ENCODE assay signal across 24 cellular contexts in the genomic region with DNA sequence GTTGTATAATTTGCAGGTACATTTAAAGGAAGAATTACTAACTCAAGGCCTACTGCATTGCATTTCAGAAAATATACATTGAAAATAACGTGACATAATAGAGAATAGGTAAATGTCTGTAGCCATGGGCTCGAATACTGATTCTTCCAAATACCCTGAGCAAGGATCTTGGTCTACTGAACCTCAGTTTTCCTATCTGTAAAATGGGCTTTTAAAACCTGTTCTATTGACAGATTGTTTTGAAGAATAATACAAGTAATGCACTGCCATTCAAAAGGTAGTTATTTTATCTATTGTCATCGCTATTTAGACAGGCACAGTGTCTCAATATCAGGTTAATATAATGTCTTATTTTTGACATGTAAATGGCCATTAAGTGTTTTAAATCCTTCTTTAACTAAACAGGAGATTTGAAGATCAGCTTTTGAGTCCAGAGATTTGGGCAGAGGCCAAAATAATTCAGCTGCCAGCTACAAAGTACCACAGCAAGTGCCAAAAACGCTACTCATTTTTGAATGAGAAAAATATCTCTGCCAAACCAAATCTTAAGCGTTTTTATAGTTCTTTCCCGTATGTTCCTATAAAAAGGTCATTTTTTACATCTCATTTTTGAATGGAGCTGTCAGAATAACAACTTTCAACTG. TPM values are rescaled to one million over a fixed set of nuclear protein-coding genes. Genes with fewer than 3 reads are reported as not detected.
DNase-seq lines count a peak whose midpoint lies in the region; ATAC-seq, FAIRE-seq and TF ChIP-seq lines count a peak whose summit lies in the region.
"Had no signal": no experiment of that assay in that cellular context is flagged by ENCODE, and none has a peak within 500 bp of the region (broad histone marks: within the 10 kb centered on the region; RNA-seq: fewer than 3 reads in every experiment).

No MANE protein-coding gene starts in this region.

- DNase-seq in LHCN-M2 (ENCODE audit: low read depth) (peak; percentile 20), SK-N-SH (no peak), endothelial cell of umbilical vein (ENCODE audit: low read depth, low spot score) (peak; percentile 72), pulmonary artery endothelial cell (ENCODE audit: low read depth, low spot score) (peak; percentile 8), ascending aorta (ENCODE audit: low spot score in 2 of 2) (no peak), T-cell (no peak)
- DNase-seq: activated CD4-positive, alpha-beta T cell treated with anti-CD3 and anti-CD28 coated beads, Interleukin-2, amount 50 U/mL, for 48 hours; activated naive CD4-positive, alpha-beta T cell treated with anti-CD3 and anti-CD28 coated beads for 36 hours; activated T-cell treated with anti-CD3 and anti-CD28 coated beads, Interleukin-2, amount 50 U/mL, for 1 hour; heart right ventricle; NCI-H146; small intestine; stimulated activated CD4-positive, alpha-beta T cell treated with anti-CD3 and anti-CD28 coated beads, Interleukin-4, amount 100 ng/mL, for 4 hours had no signal

- no peaks in the 10 kb centered on the region for H3K9me2 ChIP-seq in SK-N-SH

- no peak overlapping the region for H3K4me3 ChIP-seq in SK-N-SH (ENCODE audit: low read depth in 2 of 2, low read length in 1 of 2)
- no peak overlapping the region for H3K4me3 ChIP-seq in endothelial cell of umbilical vein (replicated peaks in 1 of 3; ENCODE audit: insufficient read depth in 1 of 3, low read depth in 1 of 3, low read length in 3 of 3)
- no peak overlapping the region for H3K4me3 ChIP-seq in ascending aorta
- H3K4me3 ChIP-seq: heart right ventricle, lung, pancreas, suprapubic skin had no signal

- H4K20me1 ChIP-seq in SK-N-SH (ENCODE audit: insufficient read depth) (no peaks in the 10 kb centered on the region), endothelial cell of umbilical vein (replicated peaks; ENCODE audit: control insufficient read depth, extremely low read depth, insufficient read depth, low read length) (no peaks in the 10 kb centered on the region)

- H3K36me3 Mint-ChIP-seq in T-cell: peaks cover 31% of the 10 kb centered on the region

- H3K27ac ChIP-seq in SK-N-SH (ENCODE audit: low read depth in 2 of 2, low read length in 1 of 2) (no peak overlapping the region), endothelial cell of umbilical vein (ENCODE audit: insufficient read depth, low read depth, low read length) (no peak overlapping the region), ascending aorta (peak overlapping the region in 1 of 2 donors; percentile 10)
- H3K27ac ChIP-seq: heart right ventricle, pancreas, suprapubic skin, VCaP had no signal

- 61% methylated on average over 6 of the region's 6 CpGs for WGBS in SK-N-SH (ENCODE audit: low lambda C conversion rate)

- H3K36me3 ChIP-seq in SK-N-SH (replicated peaks in 1 of 2; ENCODE audit: control insufficient read depth in 1 of 2, insufficient read depth in 2 of 2, low read length in 1 of 2) (no peaks in the 10 kb centered on the region), endothelial cell of umbilical vein (ENCODE audit: control insufficient read depth in 2 of 2, extremely low read depth in 1 of 2, insufficient read depth in 2 of 2, low read length in 2 of 2) (no peaks in the 10 kb centered on the region), ascending aorta (no peaks in the 10 kb centered on the region)
- H3K36me3 ChIP-seq: pancreas, suprapubic skin had no signal

- H3K27me3 ChIP-seq in SK-N-SH (ENCODE audit: insufficient read depth) (no peaks in the 10 kb centered on the region), endothelial cell of umbilical vein (ENCODE audit: control insufficient read depth in 2 of 2, insufficient read depth in 2 of 2, low read length in 2 of 2) (no peaks in the 10 kb centered on the region), ascending aorta (no peaks in the 10 kb centered on the region)
- H3K27me3 ChIP-seq: heart right ventricle, pancreas, suprapubic skin had no signal

- H3K9me3 ChIP-seq in SK-N-SH (no peaks in the 10 kb centered on the region), endothelial cell of umbilical vein (replicated peaks; ENCODE audit: control insufficient read depth, insufficient read depth, low read length) (no peaks in the 10 kb centered on the region), ascending aorta (no peaks in the 10 kb centered on the region)
- H3K9me3 ChIP-seq: heart right ventricle, pancreas, suprapubic skin had no signal

- peaks cover 0 to 3% (median 3%) of the 10 kb centered on the region in 3 donors for H3K9me3 Mint-ChIP-seq in T-cell
- H3K9me3 Mint-ChIP-seq: HFFc6 had no signal

- H3K4me1 ChIP-seq in SK-N-SH (ENCODE audit: control insufficient read depth in 1 of 2, insufficient read depth in 2 of 2, low read depth in 1 of 2, low read length in 1 of 2) (no peaks in the 10 kb centered on the region; a peak in 1 of 4 replicates), endothelial cell of umbilical vein (ENCODE audit: control insufficient read depth, extremely low read depth, insufficient read depth, low read length) (peaks cover 18% of the 10 kb centered on the region), ascending aorta (peaks cover 4 to 30% of the 10 kb centered on the region in 2 donors)
- H3K4me1 ChIP-seq: pancreas had no signal

- no peak overlapping the region for H3K9ac ChIP-seq in SK-N-SH
- no peak overlapping the region for H3K9ac ChIP-seq in endothelial cell of umbilical vein (replicated peaks; ENCODE audit: extremely low read depth, insufficient read depth, low read length)

- no peak for TF ChIP-seq RAD21 in SK-N-SH (IDR thresholded peaks at IDR 0.05; ENCODE audit: low read length)

- CTCF ChIA-PET in SK-N-SH (lab: Yijun Ruan, JAX): interaction anchor here (1.2 to 1.4 kb wide), 2 partner anchors 13 to 265 kb away, joined by 5 read pairs; no protein-coding TSS in a partner anchor
- CTCF ChIA-PET in endothelial cell of umbilical vein (lab: Charles Lee): interaction anchor here (1.0 to 1.5 kb wide), 7 partner anchors 11 to 403 kb away, joined by 3 to 12 read pairs (median 3); no protein-coding TSS in a partner anchor
- CTCF ChIA-PET in T-cell (lab: Charles Lee): interaction anchor here in 1 of 2 donors (0.6 to 1.1 kb wide), 2 partner anchors 48 to 274 kb away, joined by 3 to 5 read pairs; no protein-coding TSS in a partner anchor

- H3K9me1 ChIP-seq in endothelial cell of umbilical vein (replicated peaks; ENCODE audit: control insufficient read depth, extremely low read depth, insufficient read depth, low read length): no peaks in the 10 kb centered on the region

- no peak overlapping the region for H2AFZ ChIP-seq in SK-N-SH (ENCODE audit: low read depth)
- no peak overlapping the region for H2AFZ ChIP-seq in endothelial cell of umbilical vein (ENCODE audit: low read depth, low read length)

- no peak for TF ChIP-seq POLR2A in endothelial cell of umbilical vein (IDR thresholded peaks at IDR 0.05; ENCODE audit: low read depth, low read length)

- no peaks in the 10 kb centered on the region for H3K4me1 Mint-ChIP-seq in T-cell
- H3K4me1 Mint-ChIP-seq: B cell had no signal

- H3K27me3 Mint-ChIP-seq in T-cell: no peaks in the 10 kb centered on the region
- H3K27me3 Mint-ChIP-seq: B cell had no signal

- TF ChIP-seq EP300 in SK-N-SH (IDR thresholded peaks at IDR 0.05; ENCODE audit: borderline replicate concordance in 1 of 2, low read depth in 1 of 2, low read length in 1 of 2): no peak

- no peaks in the 10 kb centered on the region for H3K79me2 ChIP-seq in SK-N-SH (ENCODE audit: insufficient read depth)
- no peaks in the 10 kb centered on the region for H3K79me2 ChIP-seq in endothelial cell of umbilical vein (ENCODE audit: control insufficient read depth, insufficient read depth, low read length)

- POLR2A ChIA-PET in SK-N-SH (lab: Yijun Ruan, JAX): no interaction called here
- POLR2A ChIA-PET in endothelial cell of umbilical vein (lab: Charles Lee): no interaction called here
- POLR2A ChIA-PET in T-cell (lab: Charles Lee): no interaction called here

- no peak overlapping the region for H3K4me3 Mint-ChIP-seq in T-cell
- H3K4me3 Mint-ChIP-seq: activated naive CD4-positive, alpha-beta T cell treated with anti-CD3 and anti-CD28 coated beads for 36 hours; B cell; HFFc6 had no signal

- H3K4me2 ChIP-seq in SK-N-SH (no peak overlapping the region), endothelial cell of umbilical vein (ENCODE audit: insufficient read depth, low read length) (no peak overlapping the region)

- peak; percentile 8 for FAIRE-seq in endothelial cell of umbilical vein (lab: Jason Lieb, UNC)
- FAIRE-seq: G401.6, islet of Langerhans, pancreas, small intestine had no signal

- no peak for ATAC-seq in GM18520 (IDR thresholded peaks at IDR 0.05; ENCODE audit: unreplicated experiment)
- no peak for ATAC-seq in T-cell (replicated peaks in 1 of 4)
- ATAC-seq: esophagus mucosa, heart right ventricle, Right ventricle myocardium inferior had no signal

- intact Hi-C loops in endothelial cell of umbilical vein (cut with micrococcal nuclease): loop anchor here (5.0 to 10.0 kb wide), 2 partner anchors 176 to 257 kb away; no protein-coding TSS in a partner anchor
- intact Hi-C loops in ascending aorta (cut with DNase I): loop anchor here (5.0 kb wide), 1 partner anchor 57 kb away; the partner anchor contains the start of gene CTSC

- dilution Hi-C loops in endothelial cell of umbilical vein (cut with MboI; ENCODE audit: extremely low pct_ligation_motif_present, low sequenced_read_pairs): no loop called here

- TF ChIP-seq CTCF in SK-N-SH (IDR thresholded peaks at IDR 0.05): no peak
- no peak for TF ChIP-seq CTCF in endothelial cell of umbilical vein (IDR thresholded peaks at IDR 0.05; ENCODE audit: extremely low read depth in 1 of 2, insufficient read depth in 1 of 2, low read depth in 1 of 2, low read length in 2 of 2)
- no peak for TF ChIP-seq CTCF in ascending aorta (IDR thresholded peaks at IDR 0.05)

- H3F3A ChIP-seq in SK-N-SH (replicated peaks; ENCODE audit: insufficient read depth): peaks cover 3% of the 10 kb centered on the region

- BruUV-seq in endothelial cell of umbilical vein (replicated peaks; lab: Mats Ljungman, UMichigan): no TSS peak

- H3K27ac Mint-ChIP-seq in T-cell: no peak overlapping the region
- H3K27ac Mint-ChIP-seq: activated naive CD4-positive, alpha-beta T cell treated with anti-CD3 and anti-CD28 coated beads for 36 hours; B cell; HFFc6 had no signal

RNA-seq across cellular contexts. Expression of gene CTSC, which starts 56.7 kb away (rescaled TPM):
- total RNA-seq in LHCN-M2 (2014; rRNA removed) (27.6 and 32.5 TPM in 2 replicates), endothelial cell of umbilical vein (130 and 226 TPM in 2 replicates), pulmonary artery endothelial cell (104 and 126 TPM in 2 replicates), ascending aorta (164 TPM), T-cell (10 to 100 TPM; 42.7 to 64.5 (median 56.1) TPM)
- polyA plus RNA-seq in LHCN-M2 (2012): 20.7 TPM
- polyA plus RNA-seq in SK-N-SH (2012; rRNA removed) (101 and 104 TPM in 2 replicates), endothelial cell of umbilical vein (144 and 186 TPM in 2 replicates)
- 92.4 and 111 TPM in 2 replicates for polyA plus RNA-seq in SK-N-SH (2012; cell fraction: cytosol; rRNA removed)
- polyA plus RNA-seq in SK-N-SH (2012; cell fraction: nucleus; rRNA removed): 25.4 and 47.1 TPM in 2 replicates
- 186 and 204 TPM in 2 replicates for polyA plus RNA-seq in endothelial cell of umbilical vein (2011; cell fraction: cytosol; rRNA removed)
- 107 and 150 TPM in 2 replicates for polyA plus RNA-seq in endothelial cell of umbilical vein (2011; cell fraction: nucleus; rRNA removed)
- 325 and 496 TPM in 2 replicates for polyA plus RNA-seq in endothelial cell of umbilical vein (2012)
- polyA minus RNA-seq in endothelial cell of umbilical vein: 108 and 124 TPM in 2 replicates
- 77.6 TPM for polyA minus RNA-seq in endothelial cell of umbilical vein (2011; cell fraction: cytosol; rRNA and poly(A)+ RNA removed)
- 149 and 155 TPM in 2 replicates for polyA minus RNA-seq in endothelial cell of umbilical vein (2011; cell fraction: nucleus; rRNA and poly(A)+ RNA removed)

Comparison
In these comparisons a context has a peak if more than half of its experiments do, and no peak if none do; other contexts are left out.
1. DNase-seq: peak in LHCN-M2 (single experiment), endothelial cell of umbilical vein (single experiment) and pulmonary artery endothelial cell (single experiment); none in SK-N-SH (single experiment), ascending aorta (0 of 2) and T-cell (0 of 34).